In genomic region chrX:23705235-23705634, GRCh38 we compare ENCODE assay signal across 25 cellular contexts.
"Had no signal": no experiment of that assay in that cellular context is flagged by ENCODE, and none has a peak within 500 bp of the region (broad histone marks: within the 10 kb centered on the region; RNA-seq: fewer than 3 reads in every experiment).

No MANE protein-coding gene starts in this region.

- DNase-seq: activated CD4-positive, alpha-beta T cell treated with anti-CD3 and anti-CD28 coated beads for 1 hour; activated CD4-positive, alpha-beta T cell treated with anti-CD3 and anti-CD28 coated beads, Interleukin-2, amount 10 ng/mL, durations not matched to agents 24 days and 14 days; activated CD8-positive, alpha-beta memory T cell treated with anti-CD3 and anti-CD28 coated beads, Interleukin-2, amount 50 U/mL, for 48 hours; activated effector memory CD4-positive, alpha-beta T cell treated with anti-CD3 and anti-CD28 coated beads, Interleukin-2, amount 50 U/mL, for 16 hours; activated naive CD4-positive, alpha-beta T cell treated with anti-CD3 and anti-CD28 coated beads, Interleukin-2, amount 50 U/mL, for 16 hours; amniotic stem cell; anterior cingulate cortex; brain microvascular endothelial cell; dorsolateral prefrontal cortex; effector memory CD4-positive, alpha-beta T cell; endodermal cell; erythroblast; foreskin keratinocyte; gastrocnemius medialis; glutamatergic neuron; heart left ventricle; hypothalamus; T-helper 2 cell had no signal

- H3K27ac Mint-ChIP-seq: activated CD4-positive, alpha-beta T cell treated with anti-CD3 and anti-CD28 coated beads, Interleukin-2, amount 10 ng/mL, durations not matched to agents 24 days and 14 days; activated naive CD8-positive, alpha-beta T cell; activated T-helper 2 cell treated with anti-CD3 and anti-CD28 coated beads, Interferon-gamma antibody, Interleukin-2, Interleukin-4, amounts not matched to agents 10 μg/mL and 5 μg/mL and 100 μg/mL, durations not matched to agents 14 hours and 24 hours and 36 hours; dendritic cell treated with granulocyte-macrophage colony-stimulating factor and Interleukin-4, amounts not matched to agents 40 ng/mL and 50 ng/mL, for 4 days; endodermal cell had no signal

- H3K9me3 ChIP-seq: esophagus muscularis mucosa, gastrocnemius medialis, heart left ventricle had no signal

- H3K4me1 ChIP-seq: esophagus muscularis mucosa, foreskin keratinocyte, gastrocnemius medialis, heart left ventricle had no signal

- H3K27me3 Mint-ChIP-seq: activated CD4-positive, alpha-beta T cell treated with anti-CD3 and anti-CD28 coated beads, Interleukin-2, amount 10 ng/mL, durations not matched to agents 24 days and 14 days; activated naive CD8-positive, alpha-beta T cell; central memory CD8-positive, alpha-beta T cell; dendritic cell treated with granulocyte-macrophage colony-stimulating factor and Interleukin-4, amounts not matched to agents 40 ng/mL and 50 ng/mL, for 4 days had no signal

- FAIRE-seq: bronchial epithelial cell had no signal

- H3K9me3 Mint-ChIP-seq: activated CD4-positive, alpha-beta T cell treated with anti-CD3 and anti-CD28 coated beads, Interleukin-2, amount 10 ng/mL, durations not matched to agents 24 days and 14 days; activated T-helper 2 cell treated with anti-CD3 and anti-CD28 coated beads, Interferon-gamma antibody, Interleukin-2, Interleukin-4, amounts not matched to agents 10 μg/mL and 5 μg/mL and 100 μg/mL, durations not matched to agents 14 hours and 24 hours and 36 hours; central memory CD8-positive, alpha-beta T cell; dendritic cell treated with granulocyte-macrophage colony-stimulating factor and Interleukin-4, amounts not matched to agents 40 ng/mL and 50 ng/mL, for 4 days; endodermal cell had no signal

- H3K27ac ChIP-seq: brain microvascular endothelial cell, coronary artery, dorsolateral prefrontal cortex, esophagus muscularis mucosa, foreskin keratinocyte, gastrocnemius medialis, heart left ventricle had no signal

- H3K36me3 Mint-ChIP-seq: activated naive CD8-positive, alpha-beta T cell had no signal

- ATAC-seq: foreskin keratinocyte, gastrocnemius medialis, heart left ventricle had no signal

- H3K4me1 Mint-ChIP-seq: activated CD4-positive, alpha-beta T cell treated with anti-CD3 and anti-CD28 coated beads, Interleukin-2, amount 10 ng/mL, durations not matched to agents 24 days and 14 days; central memory CD8-positive, alpha-beta T cell; endodermal cell had no signal

- H3K27me3 ChIP-seq: brain microvascular endothelial cell, foreskin keratinocyte, gastrocnemius medialis had no signal

- H3K4me3 ChIP-seq: coronary artery, dorsolateral prefrontal cortex, esophagus muscularis mucosa, gastrocnemius medialis, heart left ventricle had no signal

- H3K4me3 Mint-ChIP-seq: activated CD4-positive, alpha-beta T cell treated with anti-CD3 and anti-CD28 coated beads, Interleukin-2, amount 10 ng/mL, durations not matched to agents 24 days and 14 days; activated naive CD8-positive, alpha-beta T cell; central memory CD8-positive, alpha-beta T cell; dendritic cell treated with granulocyte-macrophage colony-stimulating factor and Interleukin-4, amounts not matched to agents 40 ng/mL and 50 ng/mL, for 4 days; endodermal cell had no signal
